ENCODE assay signal across 15 cellular contexts in genomic region chr15:92288755-92289154, GRCh38.
A peak's percentile ranks its signal among the peaks of the same experiment; 100 is the strongest.
DNase-seq lines count a peak whose midpoint lies in the region; ATAC-seq lines count a peak whose summit lies in the region.
"Had no signal": no experiment of that assay in that cellular context is flagged by ENCODE, and none has a peak within 500 bp of the region (broad histone marks: within the 10 kb centered on the region; RNA-seq: fewer than 3 reads in every experiment).

No MANE protein-coding gene starts in this region.

- H3K4me1 Mint-ChIP-seq in effector memory CD8-positive, alpha-beta T cell (ENCODE audit: low read depth in 2 of 2), result peaks cover 0 to 3% of the 10 kb centered on the region in 2 donors

- no peak overlapping the region for H3K27ac Mint-ChIP-seq in effector memory CD8-positive, alpha-beta T cell
- H3K27ac Mint-ChIP-seq: natural killer cell treated with Interleukin-12 subunit alpha and Interleukin-12 subunit beta and Interleukin-15 and Interleukin-18, amount 100 ng/mL, for 72 hours had no signal

- DNase-seq in activated CD4-positive, alpha-beta T cell treated with anti-CD3 and anti-CD28 coated beads, Interleukin-2, amount 50 U/mL, for 4 hours, result no peak
- DNase-seq in RKO (ENCODE audit: low spot score) (no peak), NOMO-1 treated with DMSO at 0.1 percent for 48 hours (lab: John Stamatoyannopoulos, UW; ENCODE audit: unreplicated experiment) (no peak)
- no peak for DNase-seq in effector memory CD8-positive, alpha-beta T cell
- DNase-seq: dorsolateral prefrontal cortex, gastrocnemius medialis, NCI-H1436, small intestine, T-helper 9 cell, upper lobe of right lung had no signal

- peaks cover 17 to 29% of the 10 kb centered on the region in 2 donors for H3K27me3 Mint-ChIP-seq in effector memory CD8-positive, alpha-beta T cell

- H3K36me3 Mint-ChIP-seq in effector memory CD8-positive, alpha-beta T cell (ENCODE audit: insufficient read depth), result no peaks in the 10 kb centered on the region
- H3K36me3 Mint-ChIP-seq: natural killer cell treated with Interleukin-12 subunit alpha and Interleukin-12 subunit beta and Interleukin-15 and Interleukin-18, amount 100 ng/mL, for 72 hours had no signal

- no peaks in the 10 kb centered on the region for H3K9me3 Mint-ChIP-seq in effector memory CD8-positive, alpha-beta T cell
- H3K9me3 Mint-ChIP-seq: natural killer cell treated with Interleukin-12 subunit alpha and Interleukin-12 subunit beta and Interleukin-15 and Interleukin-18, amount 100 ng/mL, for 72 hours had no signal

- no peak overlapping the region for H3K4me3 Mint-ChIP-seq in effector memory CD8-positive, alpha-beta T cell
- H3K4me3 Mint-ChIP-seq: natural killer cell treated with Interleukin-12 subunit alpha and Interleukin-12 subunit beta and Interleukin-15 and Interleukin-18, amount 100 ng/mL, for 72 hours had no signal

- ATAC-seq in GM18517 (IDR thresholded peaks at IDR 0.05; ENCODE audit: unreplicated experiment) (peak; percentile 93), GM19455 (IDR thresholded peaks at IDR 0.05; ENCODE audit: unreplicated experiment) (peak; percentile 86), HG02852 (IDR thresholded peaks at IDR 0.05; ENCODE audit: unreplicated experiment) (peak; percentile 87), HG03565 (IDR thresholded peaks at IDR 0.05; ENCODE audit: unreplicated experiment) (peak; percentile 97)
- ATAC-seq in effector memory CD8-positive, alpha-beta T cell (replicated peaks), result no peak
- ATAC-seq: gastrocnemius medialis; natural killer cell treated with Interleukin-12 subunit alpha and Interleukin-12 subunit beta and Interleukin-15 and Interleukin-18, amount 100 ng/mL, for 72 hours; upper lobe of right lung had no signal
